Comparison of ENCODE assay signal across 1 cellular context in the genomic region with DNA sequence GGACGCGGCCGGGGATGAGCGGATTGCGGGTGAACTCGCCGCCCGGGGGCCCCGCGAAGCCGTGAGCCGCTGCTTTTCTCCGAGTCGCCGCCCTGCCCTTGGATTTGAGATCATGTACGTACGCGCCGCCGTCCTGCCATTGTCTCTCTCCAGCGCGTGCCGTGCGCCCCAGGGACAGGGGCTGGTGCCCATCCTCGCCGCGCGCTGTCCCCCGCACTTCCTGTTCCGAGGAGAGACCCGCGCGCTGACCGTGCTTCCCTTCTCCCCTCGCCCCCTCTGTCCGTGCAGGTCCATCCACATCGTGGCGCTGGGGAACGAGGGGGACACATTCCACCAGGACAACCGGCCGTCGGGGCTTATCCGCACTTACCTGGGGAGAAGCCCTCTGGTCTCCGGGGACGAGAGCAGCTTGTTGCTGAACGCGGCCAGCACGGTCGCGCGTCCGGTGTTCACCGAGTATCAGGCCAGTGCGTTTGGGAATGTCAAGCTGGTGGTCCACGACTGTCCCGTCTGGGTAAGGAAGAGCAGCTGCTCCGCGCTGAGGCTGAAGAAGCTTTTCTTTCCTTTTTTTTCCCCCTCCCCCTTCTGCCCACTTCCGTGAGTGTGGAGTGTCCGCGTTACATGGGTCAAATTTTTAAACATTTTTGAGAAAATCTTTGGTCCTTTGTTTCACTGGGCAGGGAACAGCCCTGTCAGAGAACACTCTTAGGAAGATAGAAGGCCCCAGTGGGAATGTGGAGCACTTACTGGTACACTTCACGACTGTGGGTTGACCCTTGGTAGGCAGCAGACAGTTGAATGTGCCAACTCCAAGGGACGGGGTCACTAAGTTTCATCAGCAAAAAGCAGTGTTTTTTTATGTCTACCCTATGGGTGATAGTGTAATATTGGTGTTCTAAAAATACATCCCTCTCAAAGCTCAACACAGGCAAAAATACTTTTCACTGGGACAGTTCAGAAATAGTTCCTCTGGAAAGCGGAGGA.
TF ChIP-seq lines count a peak whose summit lies in the region.

No MANE protein-coding gene starts in this region.

TF ChIP-seq in HepG2, 621 proteins besides CTCF, POLR2A, EP300 and RAD21 (continues in another document):
- TF ChIP-seq PRDM4 (CRISPR knock-in tag; IDR thresholded peaks at IDR 0.05; ENCODE audit: borderline replicate concordance) (no peak), ZNF253 (CRISPR knock-in tag; IDR thresholded peaks at IDR 0.05; ENCODE audit: borderline replicate concordance) (no peak), YEATS2 (CRISPR knock-in tag; IDR thresholded peaks at IDR 0.05; ENCODE audit: borderline replicate concordance) (no peak; the same call in 1 of the 2 replicates), SP1 (IDR thresholded peaks at IDR 0.05) (no peak), SP1 (CRISPR knock-in tag; IDR thresholded peaks at IDR 0.05) (no peak; the same call in 1 of the 2 replicates), TOPORS (CRISPR knock-in tag; IDR thresholded peaks at IDR 0.05) (peak; percentile 39; the same call in 1 of the 2 replicates), ZNF101 (CRISPR knock-in tag; IDR thresholded peaks at IDR 0.05; ENCODE audit: borderline replicate concordance, low read depth) (no peak), MIER2 (CRISPR knock-in tag; IDR thresholded peaks at IDR 0.05) (no peak), TBL1XR1 (IDR thresholded peaks at IDR 0.05; ENCODE audit: borderline replicate concordance, low read length, partially characterized antibody) (no peak), ZSCAN21 (CRISPR knock-in tag; IDR thresholded peaks at IDR 0.05; ENCODE audit: borderline replicate concordance) (no peak), ZMAT3 (CRISPR knock-in tag; conservative IDR thresholded peaks at IDR 0.05) (no peak), ZFY (CRISPR knock-in tag; IDR thresholded peaks at IDR 0.05) (no peak; the same call in 1 of the 2 replicates), ZNF317 (CRISPR knock-in tag; IDR thresholded peaks at IDR 0.05) (0 out of 2 replicates have a peak, but pooled peaks have one; percentile 21), CEBPG (CRISPR knock-in tag; IDR thresholded peaks at IDR 0.05) (no peak), FOXP1 (IDR thresholded peaks at IDR 0.05) (no peak), FOXP1 (CRISPR knock-in tag; IDR thresholded peaks at IDR 0.05) (no peak), ZNF766 (CRISPR knock-in tag; IDR thresholded peaks at IDR 0.05; ENCODE audit: borderline replicate concordance) (no peak), ZNF7 (CRISPR knock-in tag; IDR thresholded peaks at IDR 0.05) (peak; percentile 59; the same call in 1 of the 2 replicates), ZNF574 (CRISPR knock-in tag; IDR thresholded peaks at IDR 0.05) (no peak), ZNF747 (CRISPR knock-in tag; IDR thresholded peaks at IDR 0.05; ENCODE audit: borderline replicate concordance) (no peak), ZNF224 (CRISPR knock-in tag; IDR thresholded peaks at IDR 0.05) (no peak), ZNF34 (CRISPR knock-in tag; IDR thresholded peaks at IDR 0.05; ENCODE audit: borderline replicate concordance) (0 out of 2 replicates have a peak, but pooled peaks have one; percentile 24), ZNF44 (CRISPR knock-in tag; IDR thresholded peaks at IDR 0.05) (no peak), U2AF1 (optimal IDR thresholded peaks at IDR 0.05; ENCODE audit: low read depth, low read length) (peak; percentile 74), HDAC6 (IDR thresholded peaks at IDR 0.05; ENCODE audit: low read depth, low read length) (no peak), RNF2 (conservative IDR thresholded peaks at IDR 0.05; ENCODE audit: low read depth) (no peak), ZNF280D (CRISPR knock-in tag; IDR thresholded peaks at IDR 0.05) (peak; percentile 73), EED (CRISPR knock-in tag; IDR thresholded peaks at IDR 0.05) (no peak), RFX3 (CRISPR knock-in tag; IDR thresholded peaks at IDR 0.05) (no peak), ZNF441 (CRISPR knock-in tag; IDR thresholded peaks at IDR 0.05; ENCODE audit: borderline replicate concordance) (no peak; the same call in 1 of the 2 replicates), REPIN1 (CRISPR knock-in tag; IDR thresholded peaks at IDR 0.05; ENCODE audit: borderline replicate concordance, low read depth) (peak; percentile 33; the same call in 1 of the 2 replicates), NR3C1 (CRISPR knock-in tag; IDR thresholded peaks at IDR 0.05) (no peak), TP53 (CRISPR knock-in tag; conservative IDR thresholded peaks at IDR 0.05) (no peak), CBFB (CRISPR knock-in tag; IDR thresholded peaks at IDR 0.05) (no peak; the same call in 1 of the 2 replicates), HNRNPLL (IDR thresholded peaks at IDR 0.05; ENCODE audit: low read depth, low read length, poor library complexity, severe bottlenecking) (no peak), ZSCAN31 (CRISPR knock-in tag; IDR thresholded peaks at IDR 0.05; ENCODE audit: low read depth) (peak; percentile 35; the same call in 1 of the 2 replicates), FOXC1 (CRISPR knock-in tag; IDR thresholded peaks at IDR 0.05; ENCODE audit: borderline replicate concordance) (no peak), MTF1 (CRISPR knock-in tag; IDR thresholded peaks at IDR 0.05) (no peak), ATF6 (CRISPR knock-in tag; conservative IDR thresholded peaks at IDR 0.05) (no peak), RXRA (CRISPR knock-in tag; IDR thresholded peaks at IDR 0.05) (0 out of 2 replicates have a peak, but pooled peaks have one; percentile 27), ATRX (CRISPR knock-in tag; IDR thresholded peaks at IDR 0.05; ENCODE audit: borderline replicate concordance) (no peak), ZNF121 (CRISPR knock-in tag; IDR thresholded peaks at IDR 0.05) (no peak), ZNF382 (CRISPR knock-in tag; IDR thresholded peaks at IDR 0.05; ENCODE audit: borderline replicate concordance) (no peak), SUZ12 (IDR thresholded peaks at IDR 0.05; ENCODE audit: low read depth, low read length) (no peak), ZNF234 (CRISPR knock-in tag; conservative IDR thresholded peaks at IDR 0.05) (0 out of 2 replicates have a peak, but pooled peaks have one; percentile 21), ZNF326 (CRISPR knock-in tag; IDR thresholded peaks at IDR 0.05; ENCODE audit: borderline replicate concordance) (no peak), IRX3 (CRISPR knock-in tag; IDR thresholded peaks at IDR 0.05; ENCODE audit: borderline replicate concordance, low read depth) (peak; percentile 51; the same call in 1 of the 2 replicates)
- TF ChIP-seq, protein P1, sequence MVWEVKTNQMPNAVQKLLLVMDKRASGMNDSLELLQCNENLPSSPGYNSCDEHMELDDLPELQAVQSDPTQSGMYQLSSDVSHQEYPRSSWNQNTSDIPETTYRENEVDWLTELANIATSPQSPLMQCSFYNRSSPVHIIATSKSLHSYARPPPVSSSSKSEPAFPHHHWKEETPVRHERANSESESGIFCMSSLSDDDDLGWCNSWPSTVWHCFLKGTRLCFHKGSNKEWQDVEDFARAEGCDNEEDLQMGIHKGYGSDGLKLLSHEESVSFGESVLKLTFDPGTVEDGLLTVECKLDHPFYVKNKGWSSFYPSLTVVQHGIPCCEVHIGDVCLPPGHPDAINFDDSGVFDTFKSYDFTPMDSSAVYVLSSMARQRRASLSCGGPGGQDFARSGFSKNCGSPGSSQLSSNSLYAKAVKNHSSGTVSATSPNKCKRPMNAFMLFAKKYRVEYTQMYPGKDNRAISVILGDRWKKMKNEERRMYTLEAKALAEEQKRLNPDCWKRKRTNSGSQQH (CRISPR knock-in tag; IDR thresholded peaks at IDR 0.05; ENCODE audit: low read depth) = 0 out of 2 replicates have a peak, but pooled peaks have one; percentile 36
- TF ChIP-seq, protein P2, sequence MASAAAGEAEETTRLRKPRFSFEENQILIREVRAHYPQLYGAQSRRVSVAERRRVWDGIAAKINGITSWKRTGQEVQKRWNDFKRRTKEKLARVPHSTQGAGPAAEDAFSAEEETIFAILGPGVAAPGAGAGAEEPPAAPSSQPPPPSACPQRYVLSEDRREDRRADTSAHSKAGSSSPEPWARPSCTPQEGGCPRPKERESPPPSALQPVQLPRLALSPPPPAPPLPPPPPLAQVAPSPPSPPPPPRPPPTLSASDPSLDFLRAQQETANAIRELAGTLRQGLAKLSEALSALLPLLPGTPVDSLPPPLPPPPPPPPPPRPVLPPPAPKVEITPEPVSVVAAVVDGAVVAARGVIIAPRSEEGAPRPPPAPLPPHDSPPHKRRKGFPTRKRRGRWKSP (CRISPR knock-in tag; IDR thresholded peaks at IDR 0.05) = no peak
- TF ChIP-seq, protein P3, sequence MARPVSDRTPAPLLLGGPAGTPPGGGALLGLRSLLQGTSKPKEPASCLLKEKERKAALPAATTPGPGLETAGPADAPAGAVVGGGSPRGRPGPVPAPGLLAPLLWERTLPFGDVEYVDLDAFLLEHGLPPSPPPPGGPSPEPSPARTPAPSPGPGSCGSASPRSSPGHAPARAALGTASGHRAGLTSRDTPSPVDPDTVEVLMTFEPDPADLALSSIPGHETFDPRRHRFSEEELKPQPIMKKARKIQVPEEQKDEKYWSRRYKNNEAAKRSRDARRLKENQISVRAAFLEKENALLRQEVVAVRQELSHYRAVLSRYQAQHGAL (CRISPR knock-in tag; IDR thresholded peaks at IDR 0.05; ENCODE audit: not compliant biosample characterization) = no peak
